In genomic region chr1:53957231-53957818, GRCh38 we compare ENCODE assay signal across 8 cellular contexts. TPM values are rescaled to one million over a fixed set of nuclear protein-coding genes. Genes with fewer than 3 reads are reported as not detected.
A peak's percentile ranks its signal among the peaks of the same experiment; 100 is the strongest.
DNase-seq lines count a peak whose midpoint lies in the region; ATAC-seq and TF ChIP-seq lines count a peak whose summit lies in the region.

No MANE protein-coding gene starts in this region.

- no peak for DNase-seq in cardiac muscle cell (ENCODE audit: low read depth in 1 of 2, low spot score in 1 of 2)
- no peak for DNase-seq in cardiac septum (ENCODE audit: low spot score)
- peak; percentile 91 for DNase-seq in islet precursor cell
- no peak for DNase-seq in anterior cingulate cortex (lab: John Stamatoyannopoulos, UW)
- DNase-seq in stimulated activated CD4-positive, alpha-beta T cell treated with anti-CD3 and anti-CD28 coated beads, Interleukin-4, amount 100 ng/mL, for 4 hours: no peak
- no peak for DNase-seq in naive thymus-derived CD8-positive, alpha-beta T cell

- no peaks in the 10 kb centered on the region for H3K9me3 ChIP-seq in cardiac muscle cell (ENCODE audit: low read depth)

- peaks cover 0 to 50% (median 13%) of the 10 kb centered on the region in 3 donors for H3K36me3 Mint-ChIP-seq in naive thymus-derived CD8-positive, alpha-beta T cell

- WGBS in urinary bladder: 33% methylated on average over 3 of the region's 3 CpGs

- no peaks in the 10 kb centered on the region for H3K9me3 Mint-ChIP-seq in naive thymus-derived CD8-positive, alpha-beta T cell

- H3K27ac Mint-ChIP-seq in naive thymus-derived CD8-positive, alpha-beta T cell: peak overlapping the region in 1 of 10 donors; percentile 16

- H3K27me3 ChIP-seq in cardiac muscle cell: no peaks in the 10 kb centered on the region

- no peaks in the 10 kb centered on the region for H3K27me3 Mint-ChIP-seq in naive thymus-derived CD8-positive, alpha-beta T cell

- no peak overlapping the region for H3K4me3 Mint-ChIP-seq in naive thymus-derived CD8-positive, alpha-beta T cell

- H3K4me1 Mint-ChIP-seq in naive thymus-derived CD8-positive, alpha-beta T cell: peaks cover 0 to 8% (median 6%) of the 10 kb centered on the region in 4 donors

- H3K4me1 ChIP-seq in cardiac muscle cell (ENCODE audit: low read depth) (peaks cover 11% of the 10 kb centered on the region), urinary bladder (ENCODE audit: insufficient read depth) (no peaks in the 10 kb centered on the region)

- H3K36me3 ChIP-seq in cardiac muscle cell (peaks cover 45% of the 10 kb centered on the region), urinary bladder (ENCODE audit: insufficient read depth) (no peaks in the 10 kb centered on the region)

- H3K4me3 ChIP-seq in cardiac muscle cell: no peak overlapping the region
- H3K4me3 ChIP-seq in urinary bladder (ENCODE audit: low read depth, low read length): no peak overlapping the region

- POLR2A ChIA-PET in naive thymus-derived CD8-positive, alpha-beta T cell (lab: Charles Lee): no interaction called here

- intact Hi-C loops in cardiac septum (cut with DNase I): no loop called here

- no peak for TF ChIP-seq CTCF in cardiac muscle cell (IDR thresholded peaks at IDR 0.05; ENCODE audit: low read depth, low read length)

- ATAC-seq in SK-N-SH treated with all-trans-retinoic acid at 6 μM for 48 hours: peak; percentile 87
- ATAC-seq in naive thymus-derived CD8-positive, alpha-beta T cell: no peak

- H3K27ac ChIP-seq in cardiac muscle cell: peak overlapping the region; percentile 75
- H3K27ac ChIP-seq in urinary bladder (ENCODE audit: low read depth): peak overlapping the region; percentile 66

TF ChIP-seq in SK-N-SH treated with all-trans-retinoic acid at 6 μM for 48 hours, 23 proteins besides CTCF, POLR2A, EP300 and RAD21:
- TF ChIP-seq CSDC2 (CRISPR knock-in tag; IDR thresholded peaks at IDR 0.05): no peak
- no peak for TF ChIP-seq ARNTL (CRISPR knock-in tag; IDR thresholded peaks at IDR 0.05; ENCODE audit: borderline replicate concordance, low read depth)
- no peak for TF ChIP-seq ZC3H10 (CRISPR knock-in tag; IDR thresholded peaks at IDR 0.05)
- no peak for TF ChIP-seq ZFP3 (CRISPR knock-in tag; IDR thresholded peaks at IDR 0.05)
- no peak for TF ChIP-seq OSR1 (CRISPR knock-in tag; IDR thresholded peaks at IDR 0.05)
- TF ChIP-seq, protein P1, sequence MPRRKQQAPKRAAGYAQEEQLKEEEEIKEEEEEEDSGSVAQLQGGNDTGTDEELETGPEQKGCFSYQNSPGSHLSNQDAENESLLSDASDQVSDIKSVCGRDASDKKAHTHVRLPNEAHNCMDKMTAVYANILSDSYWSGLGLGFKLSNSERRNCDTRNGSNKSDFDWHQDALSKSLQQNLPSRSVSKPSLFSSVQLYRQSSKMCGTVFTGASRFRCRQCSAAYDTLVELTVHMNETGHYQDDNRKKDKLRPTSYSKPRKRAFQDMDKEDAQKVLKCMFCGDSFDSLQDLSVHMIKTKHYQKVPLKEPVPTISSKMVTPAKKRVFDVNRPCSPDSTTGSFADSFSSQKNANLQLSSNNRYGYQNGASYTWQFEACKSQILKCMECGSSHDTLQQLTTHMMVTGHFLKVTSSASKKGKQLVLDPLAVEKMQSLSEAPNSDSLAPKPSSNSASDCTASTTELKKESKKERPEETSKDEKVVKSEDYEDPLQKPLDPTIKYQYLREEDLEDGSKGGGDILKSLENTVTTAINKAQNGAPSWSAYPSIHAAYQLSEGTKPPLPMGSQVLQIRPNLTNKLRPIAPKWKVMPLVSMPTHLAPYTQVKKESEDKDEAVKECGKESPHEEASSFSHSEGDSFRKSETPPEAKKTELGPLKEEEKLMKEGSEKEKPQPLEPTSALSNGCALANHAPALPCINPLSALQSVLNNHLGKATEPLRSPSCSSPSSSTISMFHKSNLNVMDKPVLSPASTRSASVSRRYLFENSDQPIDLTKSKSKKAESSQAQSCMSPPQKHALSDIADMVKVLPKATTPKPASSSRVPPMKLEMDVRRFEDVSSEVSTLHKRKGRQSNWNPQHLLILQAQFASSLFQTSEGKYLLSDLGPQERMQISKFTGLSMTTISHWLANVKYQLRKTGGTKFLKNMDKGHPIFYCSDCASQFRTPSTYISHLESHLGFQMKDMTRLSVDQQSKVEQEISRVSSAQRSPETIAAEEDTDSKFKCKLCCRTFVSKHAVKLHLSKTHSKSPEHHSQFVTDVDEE (CRISPR knock-in tag; IDR thresholded peaks at IDR 0.05): no peak
- no peak; the same call in 1 of the 2 replicates for TF ChIP-seq ISL1 (CRISPR knock-in tag; IDR thresholded peaks at IDR 0.05)
- TF ChIP-seq PPARA (CRISPR knock-in tag; IDR thresholded peaks at IDR 0.05; ENCODE audit: borderline replicate concordance): no peak
- no peak for TF ChIP-seq SNAI2 (CRISPR knock-in tag; IDR thresholded peaks at IDR 0.05)
- no peak for TF ChIP-seq ZFP30 (CRISPR knock-in tag; IDR thresholded peaks at IDR 0.05)
- TF ChIP-seq TCF4 (CRISPR knock-in tag; IDR thresholded peaks at IDR 0.05; ENCODE audit: borderline replicate concordance): no peak
- no peak for TF ChIP-seq CREB5 (CRISPR knock-in tag; IDR thresholded peaks at IDR 0.05; ENCODE audit: low read depth)

RNA-seq across cellular contexts. Expression of gene LRRC42, which starts 11.2 kb away (rescaled TPM):
- 39.3 and 44.9 TPM in 2 replicates for total RNA-seq in cardiac muscle cell
- polyA plus RNA-seq in cardiac muscle cell: 49.6 and 50.5 TPM in 2 replicates
- 19.1 TPM for total RNA-seq in cardiac septum
- total RNA-seq in urinary bladder: 17.3 TPM
- 19.3 TPM for polyA plus RNA-seq in urinary bladder
- total RNA-seq in naive thymus-derived CD8-positive, alpha-beta T cell: 1 to 10 TPM; 7.8 to 9.8 TPM
- polyA plus RNA-seq in naive thymus-derived CD8-positive, alpha-beta T cell: 10 to 100 TPM in 1 of 3 donors, 1 to 10 TPM in 2; 9.1 to 10.5 (median 9.1) TPM

RNA-seq across cellular contexts. Expression of gene IFT25, which starts 11.8 kb away (rescaled TPM):
- total RNA-seq in cardiac muscle cell: 21.6 and 32.8 TPM in 2 replicates
- polyA plus RNA-seq in cardiac muscle cell: 54.7 and 57.9 TPM in 2 replicates
- total RNA-seq in cardiac septum: 11.1 TPM
- total RNA-seq in urinary bladder: 63.7 TPM
- 24.0 TPM for polyA plus RNA-seq in urinary bladder
- total RNA-seq in naive thymus-derived CD8-positive, alpha-beta T cell: 10 to 100 TPM; 43.2 to 47.5 TPM
- polyA plus RNA-seq in naive thymus-derived CD8-positive, alpha-beta T cell: 10 to 100 TPM; 34.9 to 53.7 (median 46.8) TPM
